Comparison of ENCODE assay signal across 8 cellular contexts in the genomic region with DNA sequence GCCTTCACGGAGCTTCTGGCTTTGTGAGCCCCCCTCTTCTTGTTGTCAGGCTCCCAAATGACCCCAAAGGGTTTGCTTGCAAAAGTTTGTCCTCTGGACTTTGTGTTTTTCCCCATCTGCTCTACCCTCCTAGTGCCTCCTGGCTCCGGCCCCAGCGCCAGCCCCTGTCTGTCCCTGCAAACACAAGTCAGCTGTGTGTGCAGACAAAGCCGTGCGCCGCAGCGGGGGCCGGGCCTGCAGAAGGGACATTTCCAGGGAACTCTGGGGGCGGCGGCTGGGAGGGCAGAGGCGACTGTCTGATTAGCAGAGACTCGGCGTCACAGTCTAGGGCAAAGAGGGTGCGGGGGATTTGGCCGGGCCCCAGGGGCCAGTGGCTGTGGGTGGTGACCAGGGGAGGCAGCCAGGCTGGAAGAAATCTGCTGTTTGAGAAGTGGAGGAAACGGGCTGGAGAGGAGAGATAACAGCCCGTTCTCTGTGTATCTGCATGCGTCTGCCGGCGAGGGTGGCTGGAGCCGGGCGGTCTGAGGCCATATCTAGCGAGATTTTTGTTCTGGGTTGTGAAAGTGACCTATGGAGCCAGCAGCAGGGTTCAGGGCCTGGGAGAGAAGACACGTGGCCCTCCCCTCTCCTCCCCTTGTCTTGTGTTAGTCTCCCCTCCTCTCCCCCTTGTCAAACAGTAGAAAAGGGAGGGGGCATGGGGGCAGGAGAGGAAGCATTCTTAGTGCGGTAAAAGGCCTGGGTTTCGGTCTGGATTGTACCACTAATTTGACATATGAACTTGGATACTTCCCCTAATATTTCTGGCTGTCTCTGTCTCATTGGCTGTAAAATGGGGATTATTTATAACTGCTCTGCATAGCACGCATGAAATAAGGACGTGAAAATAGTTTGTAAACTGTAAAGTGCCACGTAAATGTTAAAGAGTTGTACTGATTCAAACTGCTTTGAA.
A peak's percentile ranks its signal among the peaks of the same experiment; 100 is the strongest.
DNase-seq lines count a peak whose midpoint lies in the region; ATAC-seq and TF ChIP-seq lines count a peak whose summit lies in the region.

No MANE protein-coding gene starts in this region.

- no peak overlapping the region for H3K27ac Mint-ChIP-seq in Calu3 (ENCODE audit: unreplicated experiment)

- intact Hi-C loops in right cardiac atrium (cut with DNase I) (loop anchor here in 3 of 4 donors (2.0 to 10.0 kb wide), 6 partner anchors 46 to 393 kb away; no protein-coding TSS in a partner anchor), Calu3 (cut with micrococcal nuclease; ENCODE audit: unreplicated experiment) (no loop called here)

- no peaks in the 10 kb centered on the region for H3K9me3 ChIP-seq in right cardiac atrium (ENCODE audit: control insufficient read depth, low read length)

- peaks cover 4% of the 10 kb centered on the region for H3K36me3 Mint-ChIP-seq in Calu3 (ENCODE audit: insufficient read depth, unreplicated experiment)

- H3K4me3 ChIP-seq in right cardiac atrium (ENCODE audit: low read length): no peak overlapping the region

- H3K9me3 Mint-ChIP-seq in Calu3 (ENCODE audit: low read depth, unreplicated experiment): no peaks in the 10 kb centered on the region

- no peak for TF ChIP-seq CTCF in Calu3 (IDR thresholded peaks at IDR 0.05; ENCODE audit: unreplicated experiment)

- H3K27me3 ChIP-seq in right cardiac atrium (ENCODE audit: control insufficient read depth, insufficient read depth): no peaks in the 10 kb centered on the region

- CTCF ChIA-PET in Calu3 (lab: Charles Lee): no interaction called here

- DNase-seq in GF-D8 (lab: John Stamatoyannopoulos, UW): peak; percentile 94
- peak; percentile 99 to 100 (median 100) for DNase-seq in right cardiac atrium
- DNase-seq in pulmonary artery endothelial cell (ENCODE audit: low read depth, low spot score): peak; percentile 74
- no peak for DNase-seq in stimulated activated naive CD4-positive, alpha-beta T cell treated with Interleukin-2 at 50 U/mL for 16 hours (lab: John Stamatoyannopoulos, UW)
- no peak for DNase-seq in Calu3
- no peak for DNase-seq in activated naive CD4-positive, alpha-beta T cell (lab: John Stamatoyannopoulos, UW)

- BruUV-seq in Calu3 (replicated peaks; lab: Mats Ljungman, UMichigan): no TSS peak

- no peak overlapping the region for H3K4me3 Mint-ChIP-seq in Calu3 (ENCODE audit: low read depth, unreplicated experiment)

- peak; percentile 87 to 89 for ATAC-seq in right cardiac atrium
- no peak for ATAC-seq in HG02938 (IDR thresholded peaks at IDR 0.05; ENCODE audit: unreplicated experiment)

- peaks cover 50% of the 10 kb centered on the region for H3K4me1 ChIP-seq in right cardiac atrium (ENCODE audit: control insufficient read depth, insufficient read depth, low read length)

- WGBS in adipose tissue, 3 donors: 12 to 16% (median 13%) methylated on average over 29 of the region's 29 CpGs
- WGBS in right cardiac atrium: 3% methylated on average over 29 of the region's 29 CpGs

- no peaks in the 10 kb centered on the region for H3K27me3 Mint-ChIP-seq in Calu3 (ENCODE audit: unreplicated experiment)

- peak overlapping the region; percentile 38 for H3K27ac ChIP-seq in adipose tissue (ENCODE audit: low read depth, low read length)
- H3K27ac ChIP-seq in right cardiac atrium (ENCODE audit: low read length): peak overlapping the region; percentile 99

- no peaks in the 10 kb centered on the region for H3K4me1 Mint-ChIP-seq in Calu3 (ENCODE audit: low read depth, unreplicated experiment)

Comparison
In these comparisons a context has a peak if more than half of its experiments do, and no peak if none do; other contexts are left out.
1. DNase-seq: peak in GF-D8 (single experiment), right cardiac atrium (3 of 3) and pulmonary artery endothelial cell (single experiment); none in stimulated activated naive CD4-positive, alpha-beta T cell treated with Interleukin-2 at 50 U/mL for 16 hours (single experiment), Calu3 (single experiment) and activated naive CD4-positive, alpha-beta T cell (0 of 4).